In genomic region chr12:19652391-19652790, GRCh38 we compare ENCODE assay signal across 24 cellular contexts.
"Had no signal": no experiment of that assay in that cellular context is flagged by ENCODE, and none has a peak within 500 bp of the region (broad histone marks: within the 10 kb centered on the region; RNA-seq: fewer than 3 reads in every experiment).

No MANE protein-coding gene starts in this region.

- H3K36me3 ChIP-seq: cardiac muscle cell, gastroesophageal sphincter, transverse colon had no signal

- H2AFZ ChIP-seq: parathyroid adenoma had no signal

- H3K27me3 ChIP-seq: body of pancreas, cardiac muscle cell, gastroesophageal sphincter, transverse colon had no signal

- ATAC-seq: activated T-cell treated with anti-CD3 and anti-CD28 coated beads, Interleukin-2, amount 50 U/mL, for 4 hours; body of pancreas; gastroesophageal sphincter; left ventricle myocardium superior; natural killer cell treated with Interleukin-12 subunit alpha and Interleukin-12 subunit beta and Interleukin-15 and Interleukin-18, amount 100 ng/mL, for 72 hours; right cardiac atrium; stimulated activated effector memory CD8-positive, alpha-beta T cell treated with anti-CD3 and anti-CD28 coated beads, Interleukin-12 subunit alpha, Interleukin-12 subunit beta, amount 100 ng/mL, for 72 hours; stimulated activated naive CD8-positive, alpha-beta T cell treated with anti-CD3 and anti-CD28 coated beads, Interleukin-15, amount 100 ng/mL, for 72 hours; T-cell had no signal

- H3K9me3 ChIP-seq: body of pancreas, gastroesophageal sphincter, transverse colon had no signal

- H3K4me3 Mint-ChIP-seq: activated naive CD8-positive, alpha-beta T cell treated with anti-CD3 and anti-CD28 coated beads, Interleukin-2, amount 10 ng/mL, durations not matched to agents 7 days and 5 days; activated T-cell treated with anti-CD3 and anti-CD28 coated beads, Interleukin-2, amount 50 U/mL, for 4 hours; natural killer cell treated with Interleukin-12 subunit alpha and Interleukin-12 subunit beta and Interleukin-15 and Interleukin-18, amount 100 ng/mL, for 72 hours; stimulated activated effector memory CD8-positive, alpha-beta T cell treated with anti-CD3 and anti-CD28 coated beads, Interleukin-12 subunit alpha, Interleukin-12 subunit beta, amount 100 ng/mL, for 72 hours; stimulated activated naive CD8-positive, alpha-beta T cell treated with anti-CD3 and anti-CD28 coated beads, Interleukin-15, amount 100 ng/mL, for 72 hours; T-cell; T-helper 2 cell treated with Interferon-gamma antibody and Interleukin-4, amounts not matched to agents 5 μg/mL and 100 μg/mL, for 36 hours had no signal

- H3K27ac Mint-ChIP-seq: activated naive CD8-positive, alpha-beta T cell treated with anti-CD3 and anti-CD28 coated beads, Interleukin-2, amount 10 ng/mL, durations not matched to agents 7 days and 5 days; activated T-helper 2 cell treated with anti-CD3 and anti-CD28 coated beads, Interferon-gamma antibody, Interleukin-2, Interleukin-4, amounts not matched to agents 10 μg/mL and 5 μg/mL and 100 μg/mL, durations not matched to agents 14 hours and 24 hours and 36 hours; natural killer cell treated with Interleukin-12 subunit alpha and Interleukin-12 subunit beta and Interleukin-15 and Interleukin-18, amount 100 ng/mL, for 72 hours; stimulated activated effector memory CD8-positive, alpha-beta T cell treated with anti-CD3 and anti-CD28 coated beads, Interleukin-12 subunit alpha, Interleukin-12 subunit beta, amount 100 ng/mL, for 72 hours; stimulated activated naive CD8-positive, alpha-beta T cell treated with anti-CD3 and anti-CD28 coated beads, Interleukin-15, amount 100 ng/mL, for 72 hours; T-cell; T-helper 2 cell treated with Interferon-gamma antibody and Interleukin-4, amounts not matched to agents 5 μg/mL and 100 μg/mL, for 36 hours had no signal

- H3K9me3 Mint-ChIP-seq: activated T-cell treated with anti-CD3 and anti-CD28 coated beads, Interleukin-2, amount 50 U/mL, for 4 hours; stimulated activated effector memory CD8-positive, alpha-beta T cell treated with anti-CD3 and anti-CD28 coated beads, Interleukin-12 subunit alpha, Interleukin-12 subunit beta, amount 100 ng/mL, for 72 hours; T-cell; T-helper 2 cell treated with Interferon-gamma antibody and Interleukin-4, amounts not matched to agents 5 μg/mL and 100 μg/mL, for 36 hours had no signal

- DNase-seq: activated CD4-positive, alpha-beta T cell treated with anti-CD3 and anti-CD28 coated beads for 1 hour; activated CD8-positive, alpha-beta memory T cell treated with anti-CD3 and anti-CD28 coated beads for 24 hours; activated CD8-positive, alpha-beta memory T cell treated with anti-CD3 and anti-CD28 coated beads, Interleukin-2, amount 50 U/mL, for 48 hours; activated naive CD4-positive, alpha-beta T cell treated with Interleukin-2 at 50 U/mL for 16 hours; activated naive CD8-positive, alpha-beta T cell treated with anti-CD3 and anti-CD28 coated beads, Interleukin-2, amount 10 ng/mL, durations not matched to agents 7 days and 5 days; activated T-cell treated with anti-CD3 and anti-CD28 coated beads, Interleukin-2, amount 50 U/mL, for 4 hours; body of pancreas; effector memory CD4-positive, alpha-beta T cell; head of caudate nucleus; left ventricle myocardium superior; mammary epithelial cell; right cardiac atrium; stimulated activated CD4-positive, alpha-beta T cell treated with anti-CD3 and anti-CD28 coated beads, Interleukin-2, amount 100 ng/mL, for 24 hours; stimulated activated naive CD8-positive, alpha-beta T cell treated with anti-CD3 and anti-CD28 coated beads, Interleukin-15, amount 100 ng/mL, for 72 hours; T-cell; transverse colon had no signal

- H3K27me3 Mint-ChIP-seq: activated naive CD8-positive, alpha-beta T cell treated with anti-CD3 and anti-CD28 coated beads, Interleukin-2, amount 10 ng/mL, durations not matched to agents 7 days and 5 days; stimulated activated naive CD8-positive, alpha-beta T cell treated with anti-CD3 and anti-CD28 coated beads, Interleukin-15, amount 100 ng/mL, for 72 hours; T-cell had no signal

- H3K4me1 ChIP-seq: body of pancreas, parathyroid adenoma had no signal

- H3K79me2 ChIP-seq: parathyroid adenoma had no signal

- H3K36me3 Mint-ChIP-seq: stimulated activated effector memory CD8-positive, alpha-beta T cell treated with anti-CD3 and anti-CD28 coated beads, Interleukin-12 subunit alpha, Interleukin-12 subunit beta, amount 100 ng/mL, for 72 hours; T-cell had no signal

- H3K27ac ChIP-seq: body of pancreas, cardiac muscle cell, parathyroid adenoma had no signal

- H3K9ac ChIP-seq: parathyroid adenoma had no signal

- H3K4me3 ChIP-seq: body of pancreas, cardiac muscle cell, gastroesophageal sphincter, skin epidermis, transverse colon had no signal

- H3K4me1 Mint-ChIP-seq: stimulated activated effector memory CD8-positive, alpha-beta T cell treated with anti-CD3 and anti-CD28 coated beads, Interleukin-12 subunit alpha, Interleukin-12 subunit beta, amount 100 ng/mL, for 72 hours had no signal
